In the genomic region with DNA sequence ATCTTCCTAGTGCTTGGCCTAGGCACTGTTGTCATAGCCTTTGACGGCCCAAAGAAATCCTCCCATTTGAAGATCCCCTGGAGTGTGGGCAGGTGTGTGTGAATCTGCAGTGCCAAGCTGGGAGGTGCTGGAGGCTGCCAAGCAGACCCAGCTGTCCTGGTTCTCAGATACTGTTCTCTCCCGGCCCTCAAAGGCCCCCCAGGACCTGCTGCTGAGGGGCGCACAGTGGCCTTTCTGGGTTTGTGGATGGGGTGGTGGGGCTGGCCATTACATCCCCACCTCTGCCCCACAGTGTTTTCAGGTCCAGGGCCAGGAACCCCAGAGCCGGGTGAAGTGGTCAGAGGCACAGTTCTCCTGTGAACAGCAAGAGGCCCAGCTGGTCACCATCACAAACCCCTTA, we compare ENCODE assay signal across 23 cellular contexts.
"Had no signal": no experiment of that assay in that cellular context is flagged by ENCODE, and none has a peak within 500 bp of the region (broad histone marks: within the 10 kb centered on the region; RNA-seq: fewer than 3 reads in every experiment).

No MANE protein-coding gene starts in this region.

- H3K27ac Mint-ChIP-seq: activated CD4-positive, alpha-beta T cell treated with anti-CD3 and anti-CD28 coated beads, Interleukin-2, amount 10 ng/mL, durations not matched to agents 24 days and 14 days; activated CD8-positive, alpha-beta T cell treated with anti-CD3 and anti-CD28 coated beads for 36 hours; activated naive CD4-positive, alpha-beta T cell treated with anti-CD3 and anti-CD28 coated beads, Interleukin-2, amount 10 ng/mL, durations not matched to agents 7 days and 5 days; activated naive CD8-positive, alpha-beta T cell had no signal

- H3K4me1 Mint-ChIP-seq: activated CD4-positive, alpha-beta T cell treated with anti-CD3 and anti-CD28 coated beads, Interleukin-2, amount 10 ng/mL, durations not matched to agents 24 days and 14 days; activated naive CD4-positive, alpha-beta T cell treated with anti-CD3 and anti-CD28 coated beads, Interleukin-2, amount 10 ng/mL, durations not matched to agents 7 days and 5 days; central memory CD8-positive, alpha-beta T cell had no signal

- H3K9me3 Mint-ChIP-seq: activated CD4-positive, alpha-beta T cell treated with anti-CD3 and anti-CD28 coated beads, Interleukin-2, amount 10 ng/mL, durations not matched to agents 24 days and 14 days; activated CD8-positive, alpha-beta T cell treated with anti-CD3 and anti-CD28 coated beads for 36 hours; activated naive CD4-positive, alpha-beta T cell treated with anti-CD3 and anti-CD28 coated beads, Interleukin-2, amount 10 ng/mL, durations not matched to agents 7 days and 5 days; activated T-cell treated with anti-CD3 and anti-CD28 coated beads, Interleukin-2, amount 50 U/mL, for 4 hours; central memory CD8-positive, alpha-beta T cell had no signal

- H3K27me3 Mint-ChIP-seq: activated CD8-positive, alpha-beta T cell treated with anti-CD3 and anti-CD28 coated beads for 36 hours; activated naive CD4-positive, alpha-beta T cell treated with anti-CD3 and anti-CD28 coated beads, Interleukin-2, amount 10 ng/mL, durations not matched to agents 7 days and 5 days; activated naive CD8-positive, alpha-beta T cell; central memory CD8-positive, alpha-beta T cell had no signal

- H3K4me3 Mint-ChIP-seq: activated CD4-positive, alpha-beta T cell treated with anti-CD3 and anti-CD28 coated beads, Interleukin-2, amount 10 ng/mL, durations not matched to agents 24 days and 14 days; activated CD8-positive, alpha-beta T cell treated with anti-CD3 and anti-CD28 coated beads for 36 hours; activated naive CD4-positive, alpha-beta T cell treated with anti-CD3 and anti-CD28 coated beads, Interleukin-2, amount 10 ng/mL, durations not matched to agents 7 days and 5 days; activated naive CD8-positive, alpha-beta T cell; activated T-cell treated with anti-CD3 and anti-CD28 coated beads, Interleukin-2, amount 50 U/mL, for 4 hours; central memory CD8-positive, alpha-beta T cell had no signal

- H3K36me3 Mint-ChIP-seq: activated naive CD4-positive, alpha-beta T cell treated with anti-CD3 and anti-CD28 coated beads, Interleukin-2, amount 10 ng/mL, durations not matched to agents 7 days and 5 days; activated naive CD8-positive, alpha-beta T cell had no signal

- DNase-seq: activated CD4-positive, alpha-beta T cell treated with anti-CD3 and anti-CD28 coated beads, Interleukin-2, amount 10 ng/mL, durations not matched to agents 24 days and 14 days; activated CD4-positive, alpha-beta T cell treated with anti-CD3 and anti-CD28 coated beads, Interleukin-2, amount 50 U/mL, for 4 hours; activated CD8-positive, alpha-beta memory T cell treated with anti-CD3 and anti-CD28 coated beads, Interleukin-2, amount 50 U/mL, for 4 hours; activated CD8-positive, alpha-beta T cell treated with anti-CD3 and anti-CD28 coated beads for 36 hours; activated effector memory CD4-positive, alpha-beta T cell treated with Interleukin-2 at 50 U/mL for 16 hours; activated naive CD4-positive, alpha-beta T cell treated with anti-CD3 and anti-CD28 coated beads, Interleukin-2, amount 10 ng/mL, durations not matched to agents 7 days and 5 days; activated T-cell treated with anti-CD3 and anti-CD28 coated beads for 4 hours; activated T-cell treated with anti-CD3 and anti-CD28 coated beads, Interleukin-2, amount 50 U/mL, for 4 hours; amniotic stem cell; aorta; Karpas-422; KBM-7; NCI-H1436 treated with DMSO at 0.1 percent for 48 hours; NCI-H1694 treated with DMSO at 0.1 percent for 48 hours; NCI-H2029; NCI-H2227 treated with DMSO at 0.1 percent for 48 hours; NCI-H526; NCI-H774; SHP77; SJCRH30; T1000 had no signal
